In genomic region chr7:104024632-104025031, GRCh38 we compare ENCODE assay signal across 35 cellular contexts. TPM values are rescaled to one million over a fixed set of nuclear protein-coding genes. Genes with fewer than 3 reads are reported as not detected.
"Had no signal": no experiment of that assay in that cellular context is flagged by ENCODE, and none has a peak within 500 bp of the region (broad histone marks: within the 10 kb centered on the region; RNA-seq: fewer than 3 reads in every experiment).

No MANE protein-coding gene starts in this region.

- DNase-seq: Karpas-422, Kasumi-1, MG63, MM.1S, MV-4-11, NCI-H1048, NCI-H1092, NCI-H1092 treated with DMSO at 0.1 percent for 48 hours, NCI-H1105, NCI-H1105 treated with DMSO at 0.1 percent for 48 hours, NCI-H1417, NCI-H1417 treated with DMSO at 0.1 percent for 48 hours, NCI-H1436, NCI-H1436 treated with DMSO at 0.1 percent for 48 hours, NCI-H146, NCI-H1694, NCI-H1694 treated with DMSO at 0.1 percent for 48 hours, NCI-H187, NCI-H187 treated with DMSO at 0.1 percent for 48 hours, NCI-H1930, NCI-H2029, NCI-H2029 treated with DMSO at 0.1 percent for 48 hours, NCI-H2081, NCI-H2081 treated with DMSO at 0.1 percent for 48 hours, NCI-H2107, NCI-H2171, NCI-H2171 treated with DMSO at 0.1 percent for 48 hours, NCI-H2227 treated with DMSO at 0.1 percent for 48 hours, NCI-H226, NCI-H345, NCI-H446, NCI-H446 treated with DMSO at 0.1 percent for 48 hours, NCI-H510A, NCI-H510A treated with DMSO at 0.1 percent for 48 hours had no signal

- H3K36me3 ChIP-seq: MG63 had no signal

- H3K4me3 ChIP-seq: MG63 had no signal

- H3K9me3 ChIP-seq: MG63 had no signal

- H3K27me3 ChIP-seq: MG63 had no signal

RNA-seq across cellular contexts. Expression of gene RELN, which starts 35.2 kb away (rescaled TPM):
- total RNA-seq: MCF 10A had no signal
